ENCODE assay signal across 17 cellular contexts in genomic region chr3:56624725-56625124, GRCh38. TPM values are rescaled to one million over a fixed set of nuclear protein-coding genes. Genes with fewer than 3 reads are reported as not detected.
DNase-seq lines count a peak whose midpoint lies in the region; ATAC-seq and TF ChIP-seq lines count a peak whose summit lies in the region.
"Had no signal": no experiment of that assay in that cellular context is flagged by ENCODE, and none has a peak within 500 bp of the region (broad histone marks: within the 10 kb centered on the region; RNA-seq: fewer than 3 reads in every experiment).

No MANE protein-coding gene starts in this region.

- H3K27me3 Mint-ChIP-seq in CD8-positive, alpha-beta T cell (ENCODE audit: low read depth) = no peaks in the 10 kb centered on the region
- no peaks in the 10 kb centered on the region for H3K27me3 Mint-ChIP-seq in activated T-helper 17 cell treated with anti-CD3 and anti-CD28 coated beads, Interleukin-2, amount 50 U/mL, for 72 hours

- peak; percentile 9 for DNase-seq in AG04449 (ENCODE audit: low read depth, low spot score)
- DNase-seq in CD8-positive, alpha-beta T cell = no peak
- DNase-seq in fibroblast of the conjunctiva (ENCODE audit: low read depth) = peak; percentile 5
- no peak for DNase-seq in UCSD-AML1 (lab: John Stamatoyannopoulos, UW; ENCODE audit: unreplicated experiment)
- DNase-seq in NCI-H187 treated with DMSO at 0.1 percent for 48 hours (lab: John Stamatoyannopoulos, UW) = no peak
- no peak for DNase-seq in GM13977 (ENCODE audit: low spot score)
- DNase-seq: activated gamma-delta T cell treated with Interleukin-2 at 50 U/mL for 16 hours, DMS79, GOT3, left lung, NCI-H187, NCI-H526, PC-3 had no signal

- H3K4me3 ChIP-seq in AG04449 (ENCODE audit: low read depth, low read length) = no peak overlapping the region
- no peak overlapping the region for H3K4me3 ChIP-seq in CD8-positive, alpha-beta T cell (ENCODE audit: low read depth, low read length)
- H3K4me3 ChIP-seq: BLaER1 treated with 17β-estradiol and CSF1 and Interleukin-3, amounts not matched to agents 10 nM and 100 nM; left lung had no signal

- in situ Hi-C loops in GM13977 (cut with MboI; ENCODE audit: low pct_unique_long_range_greater_than_20kb, low sequenced_read_pairs, unreplicated experiment) = no loop called here

- H3K9me3 Mint-ChIP-seq in CD8-positive, alpha-beta T cell = no peaks in the 10 kb centered on the region
- H3K9me3 Mint-ChIP-seq in activated T-helper 17 cell treated with anti-CD3 and anti-CD28 coated beads, Interleukin-2, amount 50 U/mL, for 72 hours = no peaks in the 10 kb centered on the region

- intact Hi-C loops in CD8-positive, alpha-beta T cell (cut with DNase I, micrococcal nuclease) = loop anchor here in 1 of 2 experiments (10.0 kb wide), 1 partner anchor 50 kb away; no protein-coding TSS in a partner anchor

- H3K27ac ChIP-seq in CD8-positive, alpha-beta T cell (ENCODE audit: low read depth, low read length) = no peak overlapping the region
- H3K27ac ChIP-seq: BLaER1 treated with 17β-estradiol and CSF1 and Interleukin-3, amounts not matched to agents 10 nM and 100 nM; foreskin keratinocyte; left lung had no signal

- CTCF ChIA-PET in AG04449 (lab: Yijun Ruan, JAX) = interaction anchor here (1.0 kb wide), 1 partner anchor 364 kb away, joined by 4 read pairs; no protein-coding TSS in a partner anchor
- CTCF ChIA-PET in CD8-positive, alpha-beta T cell (lab: Charles Lee) = interaction anchor here (0.8 to 1.6 kb wide), 3 partner anchors 11 to 340 kb away, joined by 3 to 7 read pairs (median 6); partner anchors contain the start of gene CCDC66

- POLR2A ChIA-PET in AG04449 (lab: Yijun Ruan, JAX) = interaction anchor here (0.8 kb wide), 1 partner anchor 335 kb away, joined by 3 read pairs; no protein-coding TSS in a partner anchor
- POLR2A ChIA-PET in CD8-positive, alpha-beta T cell (lab: Charles Lee) = interaction anchor here (0.9 to 1.8 kb wide), 2 partner anchors 31 to 68 kb away, joined by 4 to 7 read pairs; partner anchors contain the start of gene CCDC66

- ATAC-seq in CD8-positive, alpha-beta T cell = no peak
- no peak for ATAC-seq in activated T-helper 17 cell treated with anti-CD3 and anti-CD28 coated beads, Interleukin-2, amount 50 U/mL, for 72 hours (replicated peaks)
- ATAC-seq in GM18870 (IDR thresholded peaks at IDR 0.05; ENCODE audit: unreplicated experiment) = no peak
- ATAC-seq: foreskin keratinocyte, left lung, PC-3 had no signal

- no peaks in the 10 kb centered on the region for H3K9me3 ChIP-seq in CD8-positive, alpha-beta T cell (ENCODE audit: low read length)
- H3K9me3 ChIP-seq: BLaER1 treated with 17β-estradiol and CSF1 and Interleukin-3, amounts not matched to agents 10 nM and 100 nM; left lung had no signal

- peaks cover 26% of the 10 kb centered on the region for H3K36me3 ChIP-seq in CD8-positive, alpha-beta T cell (ENCODE audit: insufficient read depth, low read length)

- TF ChIP-seq CTCF in AG04449 (IDR thresholded peaks at IDR 0.05; ENCODE audit: insufficient read depth, low read length, missing control alignments) (no peak), GM13977 (IDR thresholded peaks at IDR 0.05; ENCODE audit: extremely low read depth, insufficient read depth, missing control alignments) (no peak)
- no peak for TF ChIP-seq CTCF in CD8-positive, alpha-beta T cell (IDR thresholded peaks at IDR 0.05)

- H3K4me1 ChIP-seq in CD8-positive, alpha-beta T cell (ENCODE audit: insufficient read depth, low read length) = no peaks in the 10 kb centered on the region
- H3K4me1 ChIP-seq: left lung had no signal

- peak overlapping the region; percentile 64 for H3K27ac Mint-ChIP-seq in CD8-positive, alpha-beta T cell
- peak overlapping the region; percentile 20 for H3K27ac Mint-ChIP-seq in activated T-helper 17 cell treated with anti-CD3 and anti-CD28 coated beads, Interleukin-2, amount 50 U/mL, for 72 hours

- no peak overlapping the region for H3K4me3 Mint-ChIP-seq in CD8-positive, alpha-beta T cell
- H3K4me3 Mint-ChIP-seq in activated T-helper 17 cell treated with anti-CD3 and anti-CD28 coated beads, Interleukin-2, amount 50 U/mL, for 72 hours = no peak overlapping the region

- no peaks in the 10 kb centered on the region for H3K27me3 ChIP-seq in CD8-positive, alpha-beta T cell (ENCODE audit: insufficient read depth, low read length)
- H3K27me3 ChIP-seq: BLaER1 treated with 17β-estradiol and CSF1 and Interleukin-3, amounts not matched to agents 10 nM and 100 nM; foreskin keratinocyte; left lung had no signal

- peaks cover 18% of the 10 kb centered on the region for H3K4me1 Mint-ChIP-seq in CD8-positive, alpha-beta T cell (ENCODE audit: low read depth)
- H3K4me1 Mint-ChIP-seq in activated T-helper 17 cell treated with anti-CD3 and anti-CD28 coated beads, Interleukin-2, amount 50 U/mL, for 72 hours = no peaks in the 10 kb centered on the region

- peaks cover 82% of the 10 kb centered on the region for H3K36me3 Mint-ChIP-seq in CD8-positive, alpha-beta T cell
- H3K36me3 Mint-ChIP-seq in activated T-helper 17 cell treated with anti-CD3 and anti-CD28 coated beads, Interleukin-2, amount 50 U/mL, for 72 hours (ENCODE audit: low read depth) = peaks cover 94% of the 10 kb centered on the region

RNA-seq across cellular contexts. Expression of gene TASOR, which starts 58.3 kb away (rescaled TPM):
- total RNA-seq in CD8-positive, alpha-beta T cell = 10 to 100 TPM; 31.1 to 41.5 TPM
- total RNA-seq in activated T-helper 17 cell treated with anti-CD3 and anti-CD28 coated beads, Interleukin-2, amount 50 U/mL, for 72 hours = 10 to 100 TPM; 55.0 to 62.5 TPM

Comparison
In these comparisons a context has a peak if more than half of its experiments do, and no peak if none do; other contexts are left out.
1. DNase-seq: peak in AG04449 (single experiment) and fibroblast of the conjunctiva (single experiment); none in CD8-positive, alpha-beta T cell (0 of 7), UCSD-AML1 (single experiment), NCI-H187 treated with DMSO at 0.1 percent for 48 hours (single experiment) and GM13977 (single experiment).